ENCODE assay signal across 8 cellular contexts in genomic region chr1:161131721-161132409, GRCh38. TPM values are rescaled to one million over a fixed set of nuclear protein-coding genes. Genes with fewer than 3 reads are reported as not detected.
DNase-seq lines count a peak whose midpoint lies in the region; ATAC-seq and TF ChIP-seq lines count a peak whose summit lies in the region.

No MANE protein-coding gene starts in this region.

- H3K4me1 Mint-ChIP-seq in CD4-positive, CD25-positive, alpha-beta regulatory T cell: peaks cover 23 to 61% (median 40%) of the 10 kb centered on the region in 4 donors
- H3K4me1 Mint-ChIP-seq in MCF 10A (ENCODE audit: insufficient read depth, unreplicated experiment): peaks cover 29% of the 10 kb centered on the region

- peaks cover 23% of the 10 kb centered on the region for H3K36me3 ChIP-seq in CD4-positive, CD25-positive, alpha-beta regulatory T cell (ENCODE audit: control insufficient read depth, insufficient read depth, low read length)
- H3K36me3 ChIP-seq in HUES48 (ENCODE audit: control insufficient read depth, insufficient read depth, low read length) (peaks cover 37% of the 10 kb centered on the region), tibial nerve (peaks cover 0 to 30% (median 13%) of the 10 kb centered on the region in 3 donors)

- H3K27me3 Mint-ChIP-seq in CD4-positive, CD25-positive, alpha-beta regulatory T cell: no peaks in the 10 kb centered on the region
- H3K27me3 Mint-ChIP-seq in MCF 10A (ENCODE audit: insufficient read depth, unreplicated experiment): no peaks in the 10 kb centered on the region

- TF ChIP-seq CTCF in MCF 10A (IDR thresholded peaks at IDR 0.05; ENCODE audit: unreplicated experiment): no peak
- no peak for TF ChIP-seq CTCF in tibial nerve (IDR thresholded peaks at IDR 0.05)

- H3K4me3 Mint-ChIP-seq in CD4-positive, CD25-positive, alpha-beta regulatory T cell: peak overlapping the region in 1 of 4 donors; percentile 80
- H3K4me3 Mint-ChIP-seq in MCF 10A (ENCODE audit: unreplicated experiment): no peak overlapping the region

- H3K9me3 Mint-ChIP-seq in CD4-positive, CD25-positive, alpha-beta regulatory T cell: peaks cover 0 to 1% (median 0%) of the 10 kb centered on the region in 7 donors
- H3K9me3 Mint-ChIP-seq in MCF 10A (ENCODE audit: unreplicated experiment): no peaks in the 10 kb centered on the region

- H3K27ac Mint-ChIP-seq in CD4-positive, CD25-positive, alpha-beta regulatory T cell: peak overlapping the region in 2 of 3 donors; percentile 89 to 95
- H3K27ac Mint-ChIP-seq in MCF 10A (ENCODE audit: low read depth, unreplicated experiment): no peak overlapping the region

- DNase-seq in CD4-positive, CD25-positive, alpha-beta regulatory T cell: no peak
- peak; percentile 34 for DNase-seq in MCF 10A (ENCODE audit: unreplicated experiment)
- peak in 1 of 2 donors; percentile 41 for DNase-seq in tibial nerve (ENCODE audit: low spot score in 2 of 2)
- no peak for DNase-seq in SHP77 (lab: John Stamatoyannopoulos, UW)

- H3K9me3 ChIP-seq in CD4-positive, CD25-positive, alpha-beta regulatory T cell (ENCODE audit: control insufficient read depth in 2 of 2, low read length in 2 of 2): no peaks in the 10 kb centered on the region
- H3K9me3 ChIP-seq in HUES48 (ENCODE audit: control insufficient read depth, insufficient read depth, low read length) (no peaks in the 10 kb centered on the region), tibial nerve (no peaks in the 10 kb centered on the region)

- H3K4me1 ChIP-seq in CD4-positive, CD25-positive, alpha-beta regulatory T cell (ENCODE audit: control insufficient read depth, insufficient read depth, low read length, poor library complexity, severe bottlenecking): peaks cover 40% of the 10 kb centered on the region
- H3K4me1 ChIP-seq in HUES48 (ENCODE audit: control insufficient read depth, insufficient read depth, low read length) (peaks cover 11% of the 10 kb centered on the region), tibial nerve (peaks cover 0 to 65% (median 30%) of the 10 kb centered on the region in 4 donors)

- BruUV-seq in MCF 10A (replicated peaks; lab: Mats Ljungman, UMichigan): no TSS peak

- H3K4me3 ChIP-seq in CD4-positive, CD25-positive, alpha-beta regulatory T cell (ENCODE audit: low read depth, low read length): peak overlapping the region; percentile 68
- peak overlapping the region; percentile 83 for H3K4me3 ChIP-seq in HUES48 (ENCODE audit: low read depth, low read length)
- H3K4me3 ChIP-seq in tibial nerve: peak overlapping the region; percentile 54 to 82 (median 75)

- H3K36me3 Mint-ChIP-seq in CD4-positive, CD25-positive, alpha-beta regulatory T cell: peaks cover 19% of the 10 kb centered on the region
- H3K36me3 Mint-ChIP-seq in MCF 10A (ENCODE audit: insufficient read depth, unreplicated experiment): peaks cover 55% of the 10 kb centered on the region

- no peaks in the 10 kb centered on the region for H3K27me3 ChIP-seq in CD4-positive, CD25-positive, alpha-beta regulatory T cell (ENCODE audit: control insufficient read depth, insufficient read depth, low read length)
- H3K27me3 ChIP-seq in HUES48 (ENCODE audit: control insufficient read depth, insufficient read depth, low read length): no peaks in the 10 kb centered on the region
- H3K27me3 ChIP-seq in layer of hippocampus (ENCODE audit: control insufficient read depth, insufficient read depth, low read length): no peaks in the 10 kb centered on the region
- H3K27me3 ChIP-seq in tibial nerve: no peaks in the 10 kb centered on the region

- CTCF ChIA-PET in MCF 10A (lab: Yijun Ruan, JAX): interaction anchor here (0.5 to 1.4 kb wide), 7 partner anchors 10 to 296 kb away, joined by 3 to 5 read pairs (median 3); no protein-coding TSS in a partner anchor

- ATAC-seq in CD4-positive, CD25-positive, alpha-beta regulatory T cell (ENCODE audit: low read depth in 2 of 2): no peak
- ATAC-seq in HG03378 (IDR thresholded peaks at IDR 0.05; ENCODE audit: unreplicated experiment): no peak
- no peak for ATAC-seq in GM19452 (IDR thresholded peaks at IDR 0.05; ENCODE audit: unreplicated experiment)

- TF ChIP-seq EP300 in tibial nerve (IDR thresholded peaks at IDR 0.05): peak in 1 of 2 donors; percentile 22

- intact Hi-C loops in MCF 10A (cut with micrococcal nuclease): loop anchor here (1.0 to 10.0 kb wide), 3 partner anchors 17 to 87 kb away; partner anchors contain the start of gene USF1

- no peak for TF ChIP-seq POLR2A in tibial nerve (IDR thresholded peaks at IDR 0.05)

- H3K27ac ChIP-seq in CD4-positive, CD25-positive, alpha-beta regulatory T cell (ENCODE audit: insufficient read depth, low read length, poor library complexity, severe bottlenecking): peak overlapping the region; percentile 89
- H3K27ac ChIP-seq in HUES48 (ENCODE audit: low read depth, low read length) (peak overlapping the region; percentile 94), layer of hippocampus (ENCODE audit: low read depth, low read length) (peak overlapping the region; percentile 98), tibial nerve (peak overlapping the region; percentile 81 to 98 (median 95))

- peak overlapping the region; percentile 78 for H3K9ac ChIP-seq in HUES48 (ENCODE audit: low read depth, low read length)

- POLR2A ChIA-PET in MCF 10A (lab: Yijun Ruan, JAX): interaction anchor here (0.6 to 11.8 kb wide), 26 partner anchors 9 to 618 kb away, joined by 3 to 210 read pairs (median 4); partner anchors contain the start of genes DUSP12, F11R, NDUFS2 and PPOX

- WGBS in tibial nerve, 2 donors: 0 to 1% methylated on average over 20 of the region's 20 CpGs

RNA-seq across cellular contexts. Expression of gene DEDD, which starts 0.6 kb away (rescaled TPM):
- 40.9 TPM for total RNA-seq in CD4-positive, CD25-positive, alpha-beta regulatory T cell
- polyA plus RNA-seq in CD4-positive, CD25-positive, alpha-beta regulatory T cell: 10 to 100 TPM; 39.5 to 46.4 (median 41.8) TPM
- 63.1 and 73.6 TPM in 2 replicates for total RNA-seq in MCF 10A (2022)
- 10 to 100 TPM; 20.1 to 48.8 (median 27.0) TPM for total RNA-seq in tibial nerve

RNA-seq across cellular contexts. Expression of gene NIT1, which starts 14.0 kb away (rescaled TPM):
- 28.2 TPM for total RNA-seq in CD4-positive, CD25-positive, alpha-beta regulatory T cell
- polyA plus RNA-seq in CD4-positive, CD25-positive, alpha-beta regulatory T cell: 10 to 100 TPM; 21.1 to 24.5 (median 22.2) TPM
- total RNA-seq in MCF 10A (2022): 73.4 and 75.4 TPM in 2 replicates
- total RNA-seq in tibial nerve: 10 to 100 TPM; 26.4 to 43.0 (median 32.9) TPM

RNA-seq across cellular contexts. Expression of gene PFDN2, which starts 14.0 kb away (rescaled TPM):
- total RNA-seq in CD4-positive, CD25-positive, alpha-beta regulatory T cell: 48.0 TPM
- polyA plus RNA-seq in CD4-positive, CD25-positive, alpha-beta regulatory T cell: 100 to 1,000 TPM in 2 of 4 donors, 10 to 100 TPM in 2; 90.9 to 109 (median 98.6) TPM
- total RNA-seq in MCF 10A (2022) (514 and 683 TPM in 2 replicates), tibial nerve (10 to 100 TPM; 12.0 to 41.7 (median 39.8) TPM)

RNA-seq across cellular contexts. Expression of gene UFC1, which starts 21.9 kb away (rescaled TPM):
- total RNA-seq in CD4-positive, CD25-positive, alpha-beta regulatory T cell: 115 TPM
- 100 to 1,000 TPM; 147 to 188 (median 171) TPM for polyA plus RNA-seq in CD4-positive, CD25-positive, alpha-beta regulatory T cell
- total RNA-seq in MCF 10A (2022): 123 and 125 TPM in 2 replicates
- total RNA-seq in tibial nerve: 10 to 100 TPM; 34.1 to 51.5 (median 37.6) TPM

RNA-seq across cellular contexts. Expression of gene USP21, which starts 27.4 kb away (rescaled TPM):
- 36.9 TPM for total RNA-seq in CD4-positive, CD25-positive, alpha-beta regulatory T cell
- 10 to 100 TPM; 18.8 to 27.0 (median 22.1) TPM for polyA plus RNA-seq in CD4-positive, CD25-positive, alpha-beta regulatory T cell
- total RNA-seq in MCF 10A (2022): 33.8 and 36.6 TPM in 2 replicates
- total RNA-seq in tibial nerve: 10 to 100 TPM; 12.9 to 53.1 (median 20.6) TPM

Comparison
In these comparisons a context has a peak if more than half of its experiments do, and no peak if none do; other contexts are left out.
1. RNA of gene PFDN2, which starts 14.0 kb away (total RNA-seq): 514 to 683 TPM in MCF 10A; 48.0 TPM in CD4-positive, CD25-positive, alpha-beta regulatory T cell (single experiment) and 12.0 to 41.7 TPM in tibial nerve; every median in the first group is over 10 times any median in the second.
2. Peak in every context shown above with its lines, with median percentiles within 50 percentile points of each other: H3K27ac ChIP-seq and H3K4me3 ChIP-seq.